8 cellular contexts compared by ENCODE assay signal in genomic region chr13:40770934-40771618, GRCh38. TPM values are rescaled to one million over a fixed set of nuclear protein-coding genes. Genes with fewer than 3 reads are reported as not detected.
DNase-seq lines count a peak whose midpoint lies in the region; ATAC-seq and TF ChIP-seq lines count a peak whose summit lies in the region.

Gene MRPS31 (minus strand): TSS chr13:40771190. CDS start chr13:40771136, 54 bp downstream.

- H3K9me3 ChIP-seq in PC-3 (ENCODE audit: low read length) (no peaks in the 10 kb centered on the region), mucosa of rectum (ENCODE audit: control insufficient read depth in 2 of 2, low read length in 2 of 2) (no peaks in the 10 kb centered on the region)

- H3K9ac ChIP-seq in PC-3 (ENCODE audit: low read length) (peak within 1 kb of the TSS; percentile 88), mucosa of rectum (ENCODE audit: low read depth in 1 of 2, low read length in 2 of 2) (peak within 1 kb of the TSS; percentile 97 to 98)

- peak within 1 kb of the TSS; percentile 96 for H3K4me2 ChIP-seq in PC-3 (ENCODE audit: low read length)

- H3K36me3 ChIP-seq in PC-3 (ENCODE audit: low read depth, low read length) (no peaks in the 10 kb centered on the region; the same call in 1 of the 2 replicates), mucosa of rectum (ENCODE audit: control insufficient read depth in 2 of 2, insufficient read depth in 2 of 2, low read length in 2 of 2) (no peaks in the 10 kb centered on the region)

- DNase-seq in DMS114 treated with DMSO at 0.1 percent for 48 hours (lab: John Stamatoyannopoulos, UW; ENCODE audit: unreplicated experiment) (peak; percentile 84), PC-3 (peak; percentile 89), activated T-cell treated with anti-CD3 and anti-CD28 coated beads for 48 hours (ENCODE audit: low read depth) (peak; percentile 93), epithelial cell of proximal tubule (ENCODE audit: low read depth) (peak; percentile 53)
- peak; percentile 98 for DNase-seq in stimulated activated CD8-positive, alpha-beta memory T cell treated with anti-CD3 and anti-CD28 coated beads, Interleukin-4, amount 100 ng/mL, for 48 hours

- no peak for TF ChIP-seq CTCF in PC-3 (conservative IDR thresholded peaks at IDR 0.05; ENCODE audit: low read depth, low read length)
- no peak for TF ChIP-seq CTCF in epithelial cell of proximal tubule (conservative IDR thresholded peaks at IDR 0.05; ENCODE audit: low read depth, low read length)

- POLR2A ChIA-PET in PC-3 (lab: Charles Lee; ENCODE audit: unreplicated experiment), result no interaction called here

- no TSS peak for BruUV-seq in PC-3 (replicated peaks; lab: Mats Ljungman, UMichigan)

- peak; percentile 69 for TF ChIP-seq EP300 in Ishikawa (IDR thresholded peaks at IDR 0.05; ENCODE audit: borderline replicate concordance)

- no peak for TF ChIP-seq RAD21 in Ishikawa (IDR thresholded peaks at IDR 0.05; ENCODE audit: low read depth)

- no peaks in the 10 kb centered on the region for H3F3A ChIP-seq in PC-3 (ENCODE audit: low read length, unreplicated experiment)

- intact Hi-C loops in PC-3 (cut with micrococcal nuclease), result loop anchor here (10.0 kb wide), 1 partner anchor 294 kb away; the partner anchor contains the start of gene WBP4

- CTCF ChIA-PET in PC-3 (lab: Charles Lee), result no interaction called here

- H3K79me2 ChIP-seq in PC-3 (ENCODE audit: low read length), result peaks cover 16% of the 10 kb centered on the region

- no peaks in the 10 kb centered on the region for H3K27me3 ChIP-seq in PC-3 (ENCODE audit: low read length)
- H3K27me3 ChIP-seq in mucosa of rectum (ENCODE audit: control insufficient read depth in 2 of 2, insufficient read depth in 2 of 2, low read length in 2 of 2), result no peaks in the 10 kb centered on the region

- H3K4me3 ChIP-seq in PC-3 (ENCODE audit: low read length) (peak within 1 kb of the TSS; percentile 97), epithelial cell of proximal tubule (ENCODE audit: low read depth, low read length) (peak within 1 kb of the TSS; percentile 93), mucosa of rectum (ENCODE audit: low read length in 2 of 2) (peak within 1 kb of the TSS; percentile 95 to 100)

- H3K27ac ChIP-seq in PC-3 (ENCODE audit: low read length) (peak within 1 kb of the TSS; percentile 61), mucosa of rectum (ENCODE audit: low read depth in 2 of 2, low read length in 2 of 2) (peak within 1 kb of the TSS; percentile 88 to 90)

- peak; percentile 96 for ATAC-seq in GM21576 (IDR thresholded peaks at IDR 0.05; ENCODE audit: unreplicated experiment)
- ATAC-seq in PC-3, result peak; percentile 99

- H4K20me1 ChIP-seq in PC-3 (ENCODE audit: low read length), result no peaks in the 10 kb centered on the region

- H2AFZ ChIP-seq in PC-3 (ENCODE audit: low read length), result peak within 1 kb of the TSS; percentile 88

- H3K4me1 ChIP-seq in PC-3 (ENCODE audit: insufficient read depth, low read length), result peaks cover 7% of the 10 kb centered on the region; the same call in 1 of the 2 replicates
- H3K4me1 ChIP-seq in mucosa of rectum (ENCODE audit: control insufficient read depth in 2 of 2, insufficient read depth in 2 of 2, low read length in 2 of 2), result peaks cover 6 to 10% of the 10 kb centered on the region in 2 donors

- H3K9me2 ChIP-seq in PC-3 (replicated peaks; ENCODE audit: low read length), result no peaks in the 10 kb centered on the region

TF ChIP-seq in Ishikawa, 13 proteins besides CTCF, POLR2A, EP300 and RAD21:
- TF ChIP-seq USF1 (IDR thresholded peaks at IDR 0.05) (peak; percentile 76), NFIC (IDR thresholded peaks at IDR 0.05) (peak; percentile 32; the same call in 1 of the 2 replicates), EGR1 (IDR thresholded peaks at IDR 0.05) (peak; percentile 46; the same call in 1 of the 2 replicates), FOXM1 (IDR thresholded peaks at IDR 0.05; ENCODE audit: borderline replicate concordance, low read depth) (no peak), TEAD4 (IDR thresholded peaks at IDR 0.05) (peak; percentile 38), ZBTB7A (IDR thresholded peaks at IDR 0.05; ENCODE audit: low read depth) (0 out of 2 replicates have a peak, but pooled peaks have one; percentile 37), CEBPB (IDR thresholded peaks at IDR 0.05) (no peak; the same call in 1 of the 2 replicates), CREB1 (IDR thresholded peaks at IDR 0.05; ENCODE audit: low read depth) (no peak), TCF12 (IDR thresholded peaks at IDR 0.05; ENCODE audit: low read depth) (peak; percentile 82; the same call in 1 of the 2 replicates), YY1 (IDR thresholded peaks at IDR 0.05; ENCODE audit: low read depth) (peak; percentile 83), REST (IDR thresholded peaks at IDR 0.05; ENCODE audit: low read depth) (no peak), MAX (IDR thresholded peaks at IDR 0.05) (peak; percentile 88), TAF1 (IDR thresholded peaks at IDR 0.05; ENCODE audit: low read depth) (peak; percentile 93)

RNA-seq across cellular contexts. Expression of gene MRPS31, which starts in this region (rescaled TPM):
- 13.3 and 14.6 TPM in 2 replicates for total RNA-seq in PC-3 (2014; rRNA removed)
- total RNA-seq in epithelial cell of proximal tubule, result 22.9 and 23.7 TPM in 2 replicates

Comparison
In these comparisons a context has a peak if more than half of its experiments do, and no peak if none do; other contexts are left out.
1. Peak in every context shown above with its lines: DNase-seq, ATAC-seq, H3K4me3 ChIP-seq and H3K27ac ChIP-seq.